Comparison of ENCODE assay signal across 16 cellular contexts in genomic region chr1:17120962-17121837, GRCh38. TPM values are rescaled to one million over a fixed set of nuclear protein-coding genes. Genes with fewer than 3 reads are reported as not detected.
DNase-seq lines count a peak whose midpoint lies in the region; TF ChIP-seq lines count a peak whose summit lies in the region.
"Had no signal": no experiment of that assay in that cellular context is flagged by ENCODE, and none has a peak within 500 bp of the region (broad histone marks: within the 10 kb centered on the region; RNA-seq: fewer than 3 reads in every experiment).

No MANE protein-coding gene starts in this region.

- peaks cover 37 to 67% (median 54%) of the 10 kb centered on the region in 3 donors for H3K4me1 ChIP-seq in skeletal muscle tissue (ENCODE audit: control insufficient read depth in 3 of 3, insufficient read depth in 3 of 3, low read length in 3 of 3)
- H3K4me1 ChIP-seq: parathyroid adenoma had no signal

- H3K27ac ChIP-seq in SK-N-MC: peak overlapping the region; percentile 65
- peak overlapping the region; percentile 97 for H3K27ac ChIP-seq in skeletal muscle tissue (ENCODE audit: low read depth, low read length)
- H3K27ac ChIP-seq: coronary artery, parathyroid adenoma had no signal

- H3K9me3 ChIP-seq in SK-N-MC (ENCODE audit: low read depth, low read length) (no peaks in the 10 kb centered on the region), skeletal muscle tissue (ENCODE audit: control insufficient read depth in 3 of 3, low read length in 3 of 3) (no peaks in the 10 kb centered on the region)

- H3K4me3 ChIP-seq in SK-N-MC (no peak overlapping the region), fibroblast of the aortic adventitia (ENCODE audit: low read depth, low read length) (no peak overlapping the region), skeletal muscle tissue (ENCODE audit: low read length in 3 of 3) (no peak overlapping the region)
- H3K4me3 ChIP-seq: coronary artery had no signal

- H3K9ac ChIP-seq in SK-N-MC (ENCODE audit: insufficient read length) (no peak overlapping the region), skeletal muscle tissue (ENCODE audit: low read depth in 1 of 3, low read length in 3 of 3) (peak overlapping the region in 2 of 3 donors; percentile 78 to 79)
- H3K9ac ChIP-seq: parathyroid adenoma had no signal

- TF ChIP-seq POLR2A in erythroblast (IDR thresholded peaks at IDR 0.05; ENCODE audit: low read length): no peak

- peaks cover 4 to 26% (median 17%) of the 10 kb centered on the region in 3 donors for H3K27me3 ChIP-seq in skeletal muscle tissue (ENCODE audit: control insufficient read depth in 3 of 3, insufficient read depth in 3 of 3, low read length in 3 of 3)

- DNase-seq in H4 (ENCODE audit: low spot score) (peak; percentile 71), SK-N-MC (ENCODE audit: low read depth, low spot score) (no peak), fibroblast of the aortic adventitia (ENCODE audit: low read depth) (peak; percentile 55), Ammon's horn (ENCODE audit: low spot score) (no peak), HuH-7 (ENCODE audit: low spot score) (no peak), erythroblast (lab: John Stamatoyannopoulos, UW) (no peak)
- DNase-seq in effector CD8-positive, alpha-beta T cell (lab: John Stamatoyannopoulos, UW): no peak
- DNase-seq: activated CD4-positive, alpha-beta T cell treated with anti-CD3 and anti-CD28 coated beads, Interleukin-2, amount 10 ng/mL, durations not matched to agents 7 days and 5 days; activated effector memory CD4-positive, alpha-beta T cell treated with Interleukin-2 at 50 U/mL for 16 hours; Calu3; foreskin melanocyte; NCI-H526 treated with DMSO at 0.1 percent for 48 hours; stimulated activated CD4-positive, alpha-beta T cell treated with anti-CD3 and anti-CD28 coated beads, Interleukin-4, amount 100 ng/mL, for 24 hours had no signal

- H3K36me3 ChIP-seq in SK-N-MC (ENCODE audit: insufficient read depth, low read length): no peaks in the 10 kb centered on the region
- H3K36me3 ChIP-seq in skeletal muscle tissue (ENCODE audit: control insufficient read depth in 3 of 3, insufficient read depth in 3 of 3, low read length in 3 of 3): peaks cover 0 to 6% (median 0%) of the 10 kb centered on the region in 3 donors

- no peak for TF ChIP-seq CTCF in fibroblast of the aortic adventitia (IDR thresholded peaks at IDR 0.05; ENCODE audit: insufficient read depth, low read length)

RNA-seq across cellular contexts. Expression of gene PADI2, which starts 1.9 kb away (rescaled TPM):
- total RNA-seq in H4 (2014; rRNA removed; shearing (Covaris generic)): 0.08 and 0.12 TPM in 2 replicates
- total RNA-seq in fibroblast of the aortic adventitia (ENCODE audit: low replicate concordance) (0.09 and 0.16 TPM in 2 replicates), skeletal muscle tissue (33.9 TPM)

Comparison
In these comparisons a context has a peak if more than half of its experiments do, and no peak if none do; other contexts are left out.
1. DNase-seq: peak in H4 (single experiment) and fibroblast of the aortic adventitia (single experiment); none in SK-N-MC (single experiment), Ammon's horn (single experiment), HuH-7 (single experiment), effector CD8-positive, alpha-beta T cell (single experiment) and erythroblast (0 of 2).
2. RNA of gene PADI2, which starts 1.9 kb away (total RNA-seq): 33.9 TPM in skeletal muscle tissue (single experiment); 0.09 to 0.16 TPM in fibroblast of the aortic adventitia and 0.08 to 0.12 TPM in H4; every median in the first group is over 10 times any median in the second.